ENCODE assay signal across 8 cellular contexts in the genomic region with DNA sequence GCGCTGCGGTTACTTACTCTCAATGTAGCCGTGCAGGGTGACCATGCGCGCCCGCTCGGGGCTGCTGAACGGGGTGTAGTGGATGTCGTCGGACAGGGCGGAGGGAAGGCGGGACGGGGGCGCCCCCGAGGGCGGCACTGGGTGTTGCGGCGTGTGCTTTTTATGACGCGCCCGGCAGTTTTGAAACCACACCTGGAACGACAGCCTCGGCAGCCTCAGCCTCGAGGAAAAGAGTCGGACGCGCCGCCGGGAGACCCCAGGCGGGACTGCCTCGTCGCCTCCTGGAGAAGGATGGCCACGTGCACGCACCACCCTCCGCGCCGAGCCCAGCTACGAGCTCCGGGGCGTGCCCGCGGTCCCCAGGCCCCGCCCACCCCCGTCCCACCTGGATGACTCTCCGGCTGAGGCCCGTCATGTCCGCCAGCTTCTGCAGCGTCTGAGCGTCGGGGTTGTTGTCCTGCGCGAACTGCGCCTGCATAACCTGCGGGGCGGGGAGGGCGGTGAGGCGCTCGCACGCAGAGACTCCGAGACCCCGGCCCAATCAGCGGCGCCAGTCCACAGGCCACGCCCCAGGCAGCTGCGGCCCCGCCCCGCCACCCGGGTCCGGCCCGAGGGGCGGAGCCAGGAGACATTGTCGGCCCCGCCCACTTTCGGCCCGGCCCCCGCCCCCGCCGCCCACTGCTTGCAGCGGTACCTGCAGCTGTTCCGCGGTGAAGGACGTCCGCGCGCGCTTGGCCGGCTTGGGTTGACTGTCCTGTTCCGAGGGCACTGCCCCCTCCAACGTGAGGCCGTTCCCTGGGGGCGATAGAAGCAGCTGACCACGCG. TPM values are rescaled to one million over a fixed set of nuclear protein-coding genes. Genes with fewer than 3 reads are reported as not detected.
DNase-seq lines count a peak whose midpoint lies in the region; ATAC-seq, FAIRE-seq and TF ChIP-seq lines count a peak whose summit lies in the region.

No MANE protein-coding gene starts in this region.

- CTCF ChIA-PET in activated naive CD4-positive, alpha-beta T cell treated with anti-CD3 and anti-CD28 coated beads, Interleukin-2, amount 10 ng/mL, durations not matched to agents 7 days and 5 days (lab: Charles Lee): no interaction called here

- peak overlapping the region; percentile 36 for H3K4me3 Mint-ChIP-seq in activated naive CD4-positive, alpha-beta T cell treated with anti-CD3 and anti-CD28 coated beads, Interleukin-2, amount 10 ng/mL, durations not matched to agents 7 days and 5 days

- H3K27me3 ChIP-seq in iPS DF 6.9 (ENCODE audit: control insufficient read depth, insufficient read depth, low read length): peaks cover 54% of the 10 kb centered on the region
- H3K27me3 ChIP-seq in aorta (ENCODE audit: control insufficient read depth in 1 of 2, insufficient read depth in 2 of 2, low read length in 1 of 2): peaks cover 0 to 2% of the 10 kb centered on the region in 2 donors

- no peaks in the 10 kb centered on the region for H3K36me3 Mint-ChIP-seq in activated naive CD4-positive, alpha-beta T cell treated with anti-CD3 and anti-CD28 coated beads, Interleukin-2, amount 10 ng/mL, durations not matched to agents 7 days and 5 days

- H3K4me1 ChIP-seq in iPS DF 6.9 (ENCODE audit: control insufficient read depth, insufficient read depth, low read length) (peaks cover 3% of the 10 kb centered on the region), aorta (ENCODE audit: control insufficient read depth in 1 of 2, insufficient read depth in 2 of 2, low read length in 2 of 2) (no peaks in the 10 kb centered on the region)

- TF ChIP-seq POLR2A in GM12891 (IDR thresholded peaks at IDR 0.05; ENCODE audit: low read depth, low read length): no peak

- ATAC-seq in GM18519 (IDR thresholded peaks at IDR 0.05; ENCODE audit: low FRiP score, unreplicated experiment): no peak
- ATAC-seq in aorta (ENCODE audit: low FRiP score): no peak

- H3K4me3 ChIP-seq in iPS DF 6.9 (ENCODE audit: low read length): peak overlapping the region; percentile 38; the same call in 1 of the 2 replicates
- H3K4me3 ChIP-seq in aorta (ENCODE audit: low read length in 2 of 2): no peak overlapping the region

- FAIRE-seq in GM12891 (lab: Jason Lieb, UNC): peak; percentile 47

- H3K27ac ChIP-seq in iPS DF 6.9 (ENCODE audit: low read length): no peak overlapping the region
- no peak overlapping the region for H3K27ac ChIP-seq in aorta (ENCODE audit: low read depth in 1 of 2, low read length in 2 of 2)

- intact Hi-C loops in aorta (cut with DNase I): no loop called here

- peaks cover 23% of the 10 kb centered on the region for H3K4me1 Mint-ChIP-seq in activated naive CD4-positive, alpha-beta T cell treated with anti-CD3 and anti-CD28 coated beads, Interleukin-2, amount 10 ng/mL, durations not matched to agents 7 days and 5 days

- H3K9me3 ChIP-seq in iPS DF 6.9 (ENCODE audit: control insufficient read depth, insufficient read depth, low read length) (no peaks in the 10 kb centered on the region), aorta (ENCODE audit: control insufficient read depth, low read length) (peaks cover 2% of the 10 kb centered on the region)

- no CpG with 5 or more reads among the region's 93 CpGs for WGBS in iPS DF 6.9 (ENCODE audit: insufficient coverage, insufficient read length)
- WGBS in aorta, 2 donors: 1 to 2% methylated on average over 57 to 93 of the region's 93 CpGs

- H3K27me3 Mint-ChIP-seq in activated naive CD4-positive, alpha-beta T cell treated with anti-CD3 and anti-CD28 coated beads, Interleukin-2, amount 10 ng/mL, durations not matched to agents 7 days and 5 days: peaks cover 83% of the 10 kb centered on the region

- DNase-seq in GM12891 (ENCODE audit: insufficient read length, low spot score) (peak; percentile 78), HUDEP-2 (lab: John Stamatoyannopoulos, UW; ENCODE audit: unreplicated experiment in 76 of 76) (peak in 73 of 76 experiments; percentile 22 to 90 (median 76)), OCI-M1 (lab: John Stamatoyannopoulos, UW) (peak; percentile 63), iPS DF 6.9 (ENCODE audit: low read depth, low spot score) (no peak), aorta (no peak)
- peak; percentile 77 for DNase-seq in activated naive CD4-positive, alpha-beta T cell treated with anti-CD3 and anti-CD28 coated beads, Interleukin-2, amount 10 ng/mL, durations not matched to agents 7 days and 5 days
- DNase-seq in stimulated activated CD4-positive, alpha-beta T cell treated with anti-CD3 and anti-CD28 coated beads, Interleukin-12 subunit alpha, Interleukin-12 subunit beta, amount 100 ng/mL, for 48 hours (ENCODE audit: low read depth in 2 of 3, low spot score in 1 of 3): peak; percentile 32 to 50 (median 37)

- H3K9me3 Mint-ChIP-seq in activated naive CD4-positive, alpha-beta T cell treated with anti-CD3 and anti-CD28 coated beads, Interleukin-2, amount 10 ng/mL, durations not matched to agents 7 days and 5 days: no peaks in the 10 kb centered on the region

- H3K27ac Mint-ChIP-seq in activated naive CD4-positive, alpha-beta T cell treated with anti-CD3 and anti-CD28 coated beads, Interleukin-2, amount 10 ng/mL, durations not matched to agents 7 days and 5 days: no peak overlapping the region

- no peaks in the 10 kb centered on the region for H3K36me3 ChIP-seq in iPS DF 6.9 (ENCODE audit: control insufficient read depth, insufficient read depth, low read length)
- H3K36me3 ChIP-seq in aorta (ENCODE audit: control insufficient read depth in 1 of 2, insufficient read depth in 2 of 2, low read length in 1 of 2): no peaks in the 10 kb centered on the region

TF ChIP-seq in GM12891, 5 proteins besides CTCF, POLR2A, EP300 and RAD21:
- TF ChIP-seq POU2F2 (IDR thresholded peaks at IDR 0.05; ENCODE audit: low read depth, low read length): no peak

RNA-seq across cellular contexts. Expression of a gene that starts 15.0 kb away (rescaled TPM):
- not detected for polyA plus RNA-seq in GM12891 (2012; ENCODE audit: low read depth, missing spikeins)
- 10 to 100 TPM; 12.2 to 13.8 TPM for total RNA-seq in aorta
- not detected for polyA plus RNA-seq in aorta

RNA-seq across cellular contexts. Expression of a gene that starts 50.8 kb away (rescaled TPM):
- 12.7 TPM for polyA plus RNA-seq in GM12891 (2012; ENCODE audit: low read depth, missing spikeins)
- 10 to 100 TPM; 15.0 to 16.6 TPM for total RNA-seq in aorta
- 1 to 10 TPM; 7.6 to 8.3 TPM for polyA plus RNA-seq in aorta

RNA-seq across cellular contexts. Expression of a gene that starts 50.9 kb away (rescaled TPM):
- polyA plus RNA-seq in GM12891 (2012; ENCODE audit: low read depth, missing spikeins): 49.2 TPM
- 10 to 100 TPM; 20.5 to 28.7 TPM for total RNA-seq in aorta
- polyA plus RNA-seq in aorta: 10 to 100 TPM; 18.7 to 20.4 TPM

RNA-seq across cellular contexts. Expression of a gene that starts 54.1 kb away (rescaled TPM):
- not detected for polyA plus RNA-seq in GM12891 (2012; ENCODE audit: low read depth, missing spikeins)
- total RNA-seq in aorta: not detected
- not detected for polyA plus RNA-seq in aorta

RNA-seq across cellular contexts. Expression of a gene that starts 54.2 kb away (rescaled TPM):
- 89.3 TPM for polyA plus RNA-seq in GM12891 (2012; ENCODE audit: low read depth, missing spikeins)
- total RNA-seq in aorta: 10 to 100 TPM; 25.3 to 26.9 TPM
- 10 to 100 TPM; 59.0 to 65.6 TPM for polyA plus RNA-seq in aorta

Comparison
In these comparisons a context has a peak if more than half of its experiments do, and no peak if none do; other contexts are left out.
1. DNase-seq: peak in GM12891 (single experiment), HUDEP-2 (73 of 76), OCI-M1 (single experiment), activated naive CD4-positive, alpha-beta T cell treated with anti-CD3 and anti-CD28 coated beads, Interleukin-2, amount 10 ng/mL, durations not matched to agents 7 days and 5 days (single experiment) and stimulated activated CD4-positive, alpha-beta T cell treated with anti-CD3 and anti-CD28 coated beads, Interleukin-12 subunit alpha, Interleukin-12 subunit beta, amount 100 ng/mL, for 48 hours (3 of 3); none in iPS DF 6.9 (single experiment) and aorta (0 of 2).